Comparison of ENCODE assay signal across 25 cellular contexts in the genomic region with DNA sequence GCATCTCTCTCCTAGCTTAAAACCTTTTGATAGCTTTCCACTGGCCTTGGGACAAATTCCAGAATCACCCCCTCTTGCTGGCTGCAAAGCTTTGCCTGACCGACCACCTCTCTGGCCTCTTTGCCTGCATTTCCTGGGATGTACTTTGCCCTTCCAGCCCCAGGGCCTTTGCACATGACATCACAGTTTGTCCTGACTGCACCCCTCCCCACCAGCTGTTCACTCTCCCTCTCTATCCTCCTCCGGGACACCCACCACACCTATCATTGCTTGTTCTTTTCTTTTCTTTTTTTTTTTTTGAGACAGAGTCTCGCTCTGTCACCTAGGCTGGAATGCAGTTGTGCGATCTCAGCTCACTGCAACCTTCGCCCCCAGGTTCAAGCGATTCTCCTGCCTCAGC. TPM values are rescaled to one million over a fixed set of nuclear protein-coding genes. Genes with fewer than 3 reads are reported as not detected.
DNase-seq lines count a peak whose midpoint lies in the region; ATAC-seq and TF ChIP-seq lines count a peak whose summit lies in the region.
"Had no signal": no experiment of that assay in that cellular context is flagged by ENCODE, and none has a peak within 500 bp of the region (broad histone marks: within the 10 kb centered on the region; RNA-seq: fewer than 3 reads in every experiment).

No MANE protein-coding gene starts in this region.

- 97 to 98% methylated on average over 6 of the region's 6 CpGs for WGBS in aorta, 2 donors

- TF ChIP-seq CTCF in WERI-Rb-1 (IDR thresholded peaks at IDR 0.05; ENCODE audit: low read depth, low read length) (no peak), glutamatergic neuron (IDR thresholded peaks at IDR 0.05; ENCODE audit: partially characterized antibody, unreplicated experiment) (no peak), MM.1S (IDR thresholded peaks at IDR 0.05; ENCODE audit: low read length) (no peak)

- H3K4me1 Mint-ChIP-seq in T-helper 1 cell treated with Interleukin-12 subunit alpha and Interleukin-12 subunit beta and Interleukin-4 antibody, amounts not matched to agents 30 μg/mL and 1 μg/mL, for 36 hours (ENCODE audit: low read depth): no peaks in the 10 kb centered on the region
- no peaks in the 10 kb centered on the region for H3K4me1 Mint-ChIP-seq in glutamatergic neuron (ENCODE audit: low read depth, unreplicated experiment)
- H3K4me1 Mint-ChIP-seq in stimulated activated naive B cell treated with anti-CD40 and anti-IgM and Interleukin-4, amounts not matched to agents 10 μg/mL and 1 μg/mL and 100 μg/mL, for 72 hours: peaks cover 20 to 38% of the 10 kb centered on the region in 2 donors

- H3K4me3 ChIP-seq in WERI-Rb-1 (ENCODE audit: low read depth, low read length): no peak overlapping the region
- no peak overlapping the region for H3K4me3 ChIP-seq in aorta (ENCODE audit: low read length in 2 of 2)
- H3K4me3 ChIP-seq in MM.1S (ENCODE audit: low read length): no peak overlapping the region
- H3K4me3 ChIP-seq: GM12878 had no signal

- H3K4me2 ChIP-seq in MM.1S (ENCODE audit: low read depth, low read length): no peak overlapping the region
- H3K4me2 ChIP-seq: SK-N-SH had no signal

- H3K9me3 Mint-ChIP-seq in T-helper 1 cell treated with Interleukin-12 subunit alpha and Interleukin-12 subunit beta and Interleukin-4 antibody, amounts not matched to agents 30 μg/mL and 1 μg/mL, for 36 hours: no peaks in the 10 kb centered on the region
- H3K9me3 Mint-ChIP-seq in glutamatergic neuron (ENCODE audit: unreplicated experiment): no peaks in the 10 kb centered on the region
- H3K9me3 Mint-ChIP-seq in stimulated activated naive B cell treated with anti-CD40 and anti-IgM and Interleukin-4, amounts not matched to agents 10 μg/mL and 1 μg/mL and 100 μg/mL, for 72 hours: no peaks in the 10 kb centered on the region

- DNase-seq in T-helper 1 cell (no peak), WERI-Rb-1 (peak; percentile 9), glutamatergic neuron (no peak), aorta (no peak), NCI-H2196 treated with DMSO at 0.1 percent for 48 hours (lab: John Stamatoyannopoulos, UW; ENCODE audit: unreplicated experiment) (no peak), MM.1S (no peak)
- no peak for DNase-seq in stimulated activated naive B cell treated with anti-CD40 and anti-IgM and Interleukin-4, amounts not matched to agents 10 μg/mL and 1 μg/mL and 100 μg/mL, for 72 hours
- DNase-seq: ACHN, EL, GDM1, Karpas-422, NCI-H1105, NCI-H1436 treated with DMSO at 0.1 percent for 48 hours, NCI-H187 treated with DMSO at 0.1 percent for 48 hours, NCI-H2171 treated with DMSO at 0.1 percent for 48 hours, NCI-H446, NCI-H524 treated with DMSO at 0.1 percent for 48 hours, NCI-H774, SK-N-SH had no signal

- no peaks in the 10 kb centered on the region for H3K9me2 ChIP-seq in MM.1S (replicated peaks; ENCODE audit: insufficient read depth, low read length)
- H3K9me2 ChIP-seq: SK-N-SH had no signal

- H3K79me2 ChIP-seq in MM.1S (ENCODE audit: low read length): peaks cover 9% of the 10 kb centered on the region; the same call in 1 of the 2 replicates

- H3K4me1 ChIP-seq in aorta (ENCODE audit: control insufficient read depth in 1 of 2, insufficient read depth in 2 of 2, low read length in 2 of 2): no peaks in the 10 kb centered on the region
- H3K4me1 ChIP-seq in MM.1S (ENCODE audit: low read length): peaks cover 2% of the 10 kb centered on the region; the same call in 1 of the 2 replicates

- no peaks in the 10 kb centered on the region for H3K27me3 ChIP-seq in WERI-Rb-1 (ENCODE audit: insufficient read depth, low read depth, severe bottlenecking)
- H3K27me3 ChIP-seq in aorta (ENCODE audit: control insufficient read depth in 1 of 2, insufficient read depth in 2 of 2, low read length in 1 of 2): no peaks in the 10 kb centered on the region
- no peaks in the 10 kb centered on the region for H3K27me3 ChIP-seq in MM.1S (replicated peaks; ENCODE audit: insufficient read depth, low read length)

- peaks cover 20% of the 10 kb centered on the region for H3K36me3 Mint-ChIP-seq in T-helper 1 cell treated with Interleukin-12 subunit alpha and Interleukin-12 subunit beta and Interleukin-4 antibody, amounts not matched to agents 30 μg/mL and 1 μg/mL, for 36 hours (ENCODE audit: low read depth)
- no peaks in the 10 kb centered on the region for H3K36me3 Mint-ChIP-seq in glutamatergic neuron (ENCODE audit: unreplicated experiment)
- H3K36me3 Mint-ChIP-seq in stimulated activated naive B cell treated with anti-CD40 and anti-IgM and Interleukin-4, amounts not matched to agents 10 μg/mL and 1 μg/mL and 100 μg/mL, for 72 hours: peaks cover 50 to 68% of the 10 kb centered on the region in 2 donors

- H3K27ac ChIP-seq in WERI-Rb-1 (no peak overlapping the region), aorta (ENCODE audit: low read depth in 1 of 2, low read length in 2 of 2) (no peak overlapping the region), MM.1S (ENCODE audit: low read length) (no peak overlapping the region)
- H3K27ac ChIP-seq: 22Rv1 had no signal

- no peak overlapping the region for H3K4me3 Mint-ChIP-seq in T-helper 1 cell treated with Interleukin-12 subunit alpha and Interleukin-12 subunit beta and Interleukin-4 antibody, amounts not matched to agents 30 μg/mL and 1 μg/mL, for 36 hours
- H3K4me3 Mint-ChIP-seq in glutamatergic neuron (ENCODE audit: unreplicated experiment): no peak overlapping the region
- H3K4me3 Mint-ChIP-seq in stimulated activated naive B cell treated with anti-CD40 and anti-IgM and Interleukin-4, amounts not matched to agents 10 μg/mL and 1 μg/mL and 100 μg/mL, for 72 hours: no peak overlapping the region

- no peak overlapping the region for H3K9ac ChIP-seq in MM.1S (ENCODE audit: low read length)
- H3K9ac ChIP-seq: SK-N-SH had no signal

- H3K9me3 ChIP-seq in WERI-Rb-1 (ENCODE audit: severe bottlenecking): no peaks in the 10 kb centered on the region
- no peaks in the 10 kb centered on the region for H3K9me3 ChIP-seq in aorta (ENCODE audit: control insufficient read depth, low read length)
- H3K9me3 ChIP-seq in MM.1S (replicated peaks; ENCODE audit: insufficient read depth, low read length): no peaks in the 10 kb centered on the region
- H3K9me3 ChIP-seq: SK-N-SH had no signal

- no peak overlapping the region for H2AFZ ChIP-seq in MM.1S (ENCODE audit: low read length)

- H3K36me3 ChIP-seq in WERI-Rb-1: peaks cover 17% of the 10 kb centered on the region
- H3K36me3 ChIP-seq in aorta (ENCODE audit: control insufficient read depth in 1 of 2, insufficient read depth in 2 of 2, low read length in 1 of 2): no peaks in the 10 kb centered on the region
- H3K36me3 ChIP-seq in MM.1S (replicated peaks; ENCODE audit: insufficient read depth, low read length): peaks cover 5% of the 10 kb centered on the region; the same call in 1 of the 2 replicates

- no peak for ATAC-seq in stimulated activated naive B cell treated with anti-CD40 and anti-IgM and Interleukin-4, amounts not matched to agents 10 μg/mL and 1 μg/mL and 100 μg/mL, for 72 hours (replicated peaks)
- no peak for ATAC-seq in aorta (ENCODE audit: low FRiP score)
- ATAC-seq: GM12878, HCT116 had no signal

- H4K20me1 ChIP-seq in MM.1S (ENCODE audit: insufficient read depth, low read length): no peaks in the 10 kb centered on the region

- intact Hi-C loops in aorta (cut with DNase I): no loop called here

- H3F3A ChIP-seq in MM.1S (ENCODE audit: insufficient read depth, low read length): peaks cover 2% of the 10 kb centered on the region

- no peaks in the 10 kb centered on the region for H3K27me3 Mint-ChIP-seq in T-helper 1 cell treated with Interleukin-12 subunit alpha and Interleukin-12 subunit beta and Interleukin-4 antibody, amounts not matched to agents 30 μg/mL and 1 μg/mL, for 36 hours (ENCODE audit: low read depth)
- H3K27me3 Mint-ChIP-seq in glutamatergic neuron (ENCODE audit: unreplicated experiment): peaks cover 5% of the 10 kb centered on the region
- no peaks in the 10 kb centered on the region for H3K27me3 Mint-ChIP-seq in stimulated activated naive B cell treated with anti-CD40 and anti-IgM and Interleukin-4, amounts not matched to agents 10 μg/mL and 1 μg/mL and 100 μg/mL, for 72 hours

- H3K27ac Mint-ChIP-seq in T-helper 1 cell treated with Interleukin-12 subunit alpha and Interleukin-12 subunit beta and Interleukin-4 antibody, amounts not matched to agents 30 μg/mL and 1 μg/mL, for 36 hours: peak overlapping the region; percentile 31
- peak overlapping the region; percentile 55 for H3K27ac Mint-ChIP-seq in glutamatergic neuron (ENCODE audit: unreplicated experiment)
- peak overlapping the region; percentile 83 for H3K27ac Mint-ChIP-seq in stimulated activated naive B cell treated with anti-CD40 and anti-IgM and Interleukin-4, amounts not matched to agents 10 μg/mL and 1 μg/mL and 100 μg/mL, for 72 hours

RNA-seq across cellular contexts. Expression of a gene that starts 7.9 kb away (rescaled TPM):
- 0.39 TPM for total RNA-seq in glutamatergic neuron (ENCODE audit: unreplicated experiment)
- not detected for total RNA-seq in aorta
- not detected for polyA plus RNA-seq in aorta
- total RNA-seq: H4 had no signal
- polyA plus RNA-seq: BJ, GM12878 had no signal

RNA-seq across cellular contexts. Expression of a gene that starts 22.4 kb away (rescaled TPM):
- total RNA-seq in glutamatergic neuron (ENCODE audit: unreplicated experiment): 94.3 TPM
- total RNA-seq in aorta: 10 to 100 TPM; 14.0 to 24.7 TPM
- polyA plus RNA-seq in aorta: 10 to 100 TPM in 1 of 2 donors, 1 to 10 TPM in 1; 2.5 to 11.0 TPM

RNA-seq across cellular contexts. Expression of a gene that starts 25.9 kb away (rescaled TPM):
- total RNA-seq in glutamatergic neuron (ENCODE audit: unreplicated experiment) (1.9 TPM), aorta (10 to 100 TPM; 30.9 to 45.0 TPM)
- polyA plus RNA-seq in aorta: 10 to 100 TPM in 1 of 2 donors, 1 to 10 TPM in 1; 2.6 to 11.0 TPM

Comparison
In these comparisons a context has a peak if more than half of its experiments do, and no peak if none do; other contexts are left out.
1. H3K27ac Mint-ChIP-seq: peak in every context shown above with its lines; median percentile 83 in stimulated activated naive B cell treated with anti-CD40 and anti-IgM and Interleukin-4, amounts not matched to agents 10 μg/mL and 1 μg/mL and 100 μg/mL, for 72 hours; 55 in glutamatergic neuron; 31 in T-helper 1 cell treated with Interleukin-12 subunit alpha and Interleukin-12 subunit beta and Interleukin-4 antibody, amounts not matched to agents 30 μg/mL and 1 μg/mL, for 36 hours.
2. RNA of a gene that starts 25.9 kb away (total RNA-seq): 30.9 to 45.0 TPM in aorta; 1.9 TPM in glutamatergic neuron (single experiment); every median in the first group is over 10 times any median in the second.